In genomic region chr1:110068646-110069301, GRCh38 we compare ENCODE assay signal across 11 cellular contexts. TPM values are rescaled to one million over a fixed set of nuclear protein-coding genes. Genes with fewer than 3 reads are reported as not detected.
A peak's percentile ranks its signal among the peaks of the same experiment; 100 is the strongest.
DNase-seq lines count a peak whose midpoint lies in the region; ATAC-seq lines count a peak whose summit lies in the region.
"Had no signal": no experiment of that assay in that cellular context is flagged by ENCODE, and none has a peak within 500 bp of the region (broad histone marks: within the 10 kb centered on the region; RNA-seq: fewer than 3 reads in every experiment).

No MANE protein-coding gene starts in this region.

- intact Hi-C loops in activated T-helper 2 cell treated with anti-CD3 and anti-CD28 coated beads, Interferon-gamma antibody, Interleukin-2, Interleukin-4, amounts not matched to agents 10 μg/mL and 5 μg/mL and 100 μg/mL, durations not matched to agents 14 hours and 24 hours and 36 hours (cut with micrococcal nuclease) = loop anchor here (2.0 kb wide), 1 partner anchor 16 kb away; no protein-coding TSS in a partner anchor

- H3K9me3 Mint-ChIP-seq in activated T-helper 2 cell treated with anti-CD3 and anti-CD28 coated beads, Interferon-gamma antibody, Interleukin-2, Interleukin-4, amounts not matched to agents 10 μg/mL and 5 μg/mL and 100 μg/mL, durations not matched to agents 14 hours and 24 hours and 36 hours = no peaks in the 10 kb centered on the region

- H3K27me3 Mint-ChIP-seq in activated T-helper 2 cell treated with anti-CD3 and anti-CD28 coated beads, Interferon-gamma antibody, Interleukin-2, Interleukin-4, amounts not matched to agents 10 μg/mL and 5 μg/mL and 100 μg/mL, durations not matched to agents 14 hours and 24 hours and 36 hours (ENCODE audit: low read depth) = peaks cover 64% of the 10 kb centered on the region

- H3K4me3 Mint-ChIP-seq in activated T-helper 2 cell treated with anti-CD3 and anti-CD28 coated beads, Interferon-gamma antibody, Interleukin-2, Interleukin-4, amounts not matched to agents 10 μg/mL and 5 μg/mL and 100 μg/mL, durations not matched to agents 14 hours and 24 hours and 36 hours (ENCODE audit: low read depth) = peak overlapping the region; percentile 42

- peaks cover 4% of the 10 kb centered on the region for H3K4me1 Mint-ChIP-seq in activated T-helper 2 cell treated with anti-CD3 and anti-CD28 coated beads, Interferon-gamma antibody, Interleukin-2, Interleukin-4, amounts not matched to agents 10 μg/mL and 5 μg/mL and 100 μg/mL, durations not matched to agents 14 hours and 24 hours and 36 hours (ENCODE audit: low read depth)

- peak; percentile 22 for ATAC-seq in stimulated activated naive CD8-positive, alpha-beta T cell treated with anti-CD3 and anti-CD28 coated beads, Interleukin-15, Interleukin-2, amounts not matched to agents 100 U/mL and 50 U/mL, for 24 hours
- no peak for ATAC-seq in HG03045 (IDR thresholded peaks at IDR 0.05; ENCODE audit: unreplicated experiment)

- peak; percentile 47 for DNase-seq in activated T-cell treated with anti-CD3 and anti-CD28 coated beads, Interleukin-2, amount 50 U/mL, for 1 hour
- no peak for DNase-seq in activated T-cell treated with anti-CD3 and anti-CD28 coated beads for 4 hours
- DNase-seq in activated T-helper 2 cell treated with anti-CD3 and anti-CD28 coated beads, Interferon-gamma antibody, Interleukin-2, Interleukin-4, amounts not matched to agents 10 μg/mL and 5 μg/mL and 100 μg/mL, durations not matched to agents 14 hours and 24 hours and 36 hours (ENCODE audit: low spot score) = no peak
- DNase-seq in iPS-NIHi11 (ENCODE audit: low spot score) = peak; percentile 54
- DNase-seq in stimulated activated naive CD8-positive, alpha-beta T cell treated with anti-CD3 and anti-CD28 coated beads, Interleukin-15, Interleukin-2, amounts not matched to agents 100 U/mL and 50 U/mL, for 24 hours = peak; percentile 33
- no peak for DNase-seq in cerebellar nuclear complex (lab: John Stamatoyannopoulos, UW)
- no peak for DNase-seq in LoVo (ENCODE audit: low spot score)
- DNase-seq: head of caudate nucleus had no signal

- H3K27ac Mint-ChIP-seq in activated T-helper 2 cell treated with anti-CD3 and anti-CD28 coated beads, Interferon-gamma antibody, Interleukin-2, Interleukin-4, amounts not matched to agents 10 μg/mL and 5 μg/mL and 100 μg/mL, durations not matched to agents 14 hours and 24 hours and 36 hours = peak overlapping the region; percentile 11

- no peaks in the 10 kb centered on the region for H3K36me3 Mint-ChIP-seq in activated T-helper 2 cell treated with anti-CD3 and anti-CD28 coated beads, Interferon-gamma antibody, Interleukin-2, Interleukin-4, amounts not matched to agents 10 μg/mL and 5 μg/mL and 100 μg/mL, durations not matched to agents 14 hours and 24 hours and 36 hours (ENCODE audit: low read depth)

RNA-seq across cellular contexts. Expression of gene ALX3, which starts 1.7 kb away (rescaled TPM):
- not detected in 2 replicates for total RNA-seq in activated T-helper 2 cell treated with anti-CD3 and anti-CD28 coated beads, Interferon-gamma antibody, Interleukin-2, Interleukin-4, amounts not matched to agents 10 μg/mL and 5 μg/mL and 100 μg/mL, durations not matched to agents 14 hours and 24 hours and 36 hours
- total RNA-seq: renal cortical epithelial cell; T-helper 2 cell treated with Interferon-gamma antibody and Interleukin-4, amounts not matched to agents 100 ng/mL and 5 ng/mL, for 36 hours had no signal

RNA-seq across cellular contexts. Expression of gene STRIP1, which starts 34.4 kb away (rescaled TPM):
- 37.4 and 39.1 TPM in 2 replicates for total RNA-seq in activated T-helper 2 cell treated with anti-CD3 and anti-CD28 coated beads, Interferon-gamma antibody, Interleukin-2, Interleukin-4, amounts not matched to agents 10 μg/mL and 5 μg/mL and 100 μg/mL, durations not matched to agents 14 hours and 24 hours and 36 hours

RNA-seq across cellular contexts. Expression of gene UBL4B, which starts 43.5 kb away (rescaled TPM):
- not detected in 2 replicates for total RNA-seq in activated T-helper 2 cell treated with anti-CD3 and anti-CD28 coated beads, Interferon-gamma antibody, Interleukin-2, Interleukin-4, amounts not matched to agents 10 μg/mL and 5 μg/mL and 100 μg/mL, durations not matched to agents 14 hours and 24 hours and 36 hours
- total RNA-seq: renal cortical epithelial cell; T-helper 2 cell treated with Interferon-gamma antibody and Interleukin-4, amounts not matched to agents 100 ng/mL and 5 ng/mL, for 36 hours had no signal

Comparison
In these comparisons a context has a peak if more than half of its experiments do, and no peak if none do; other contexts are left out.
1. DNase-seq: peak in activated T-cell treated with anti-CD3 and anti-CD28 coated beads, Interleukin-2, amount 50 U/mL, for 1 hour (single experiment), iPS-NIHi11 (single experiment) and stimulated activated naive CD8-positive, alpha-beta T cell treated with anti-CD3 and anti-CD28 coated beads, Interleukin-15, Interleukin-2, amounts not matched to agents 100 U/mL and 50 U/mL, for 24 hours (single experiment); none in activated T-cell treated with anti-CD3 and anti-CD28 coated beads for 4 hours (single experiment), activated T-helper 2 cell treated with anti-CD3 and anti-CD28 coated beads, Interferon-gamma antibody, Interleukin-2, Interleukin-4, amounts not matched to agents 10 μg/mL and 5 μg/mL and 100 μg/mL, durations not matched to agents 14 hours and 24 hours and 36 hours (single experiment), cerebellar nuclear complex (0 of 2) and LoVo (single experiment).